Comparison of ENCODE assay signal across 8 cellular contexts in the genomic region with DNA sequence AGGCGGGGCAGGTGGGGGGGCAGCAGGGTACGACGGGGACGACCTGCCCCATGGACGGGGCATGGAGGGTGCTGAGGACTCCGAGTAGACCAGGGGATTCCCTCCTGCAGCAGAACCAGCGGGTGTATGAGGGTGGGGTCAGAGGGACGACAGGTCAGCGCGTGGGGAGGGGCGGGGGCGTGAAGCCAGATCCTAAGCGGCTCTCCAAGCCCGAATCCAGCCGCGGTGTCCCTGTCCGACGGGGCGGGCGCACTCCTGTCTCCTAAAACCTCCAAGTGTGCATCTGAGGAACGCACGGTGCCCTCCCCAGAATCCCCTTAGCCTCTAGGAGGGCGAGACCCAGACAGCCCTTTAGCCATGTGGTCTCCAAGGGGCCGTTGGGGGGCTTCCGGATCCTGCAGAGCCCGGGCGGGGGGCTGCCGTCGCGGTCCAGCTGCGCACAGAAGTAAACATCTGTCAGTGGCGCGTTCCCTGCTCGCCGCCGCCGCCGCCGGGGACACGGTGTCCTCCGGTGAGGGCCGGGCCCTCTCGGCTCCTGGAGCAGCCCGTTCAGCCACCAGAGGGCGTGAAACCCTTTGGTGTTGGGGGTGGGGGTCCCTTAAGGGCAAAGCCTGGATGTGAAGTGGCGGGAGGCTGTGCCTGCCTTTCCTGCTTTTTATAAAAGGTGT. TPM values are rescaled to one million over a fixed set of nuclear protein-coding genes. Genes with fewer than 3 reads are reported as not detected.
DNase-seq lines count a peak whose midpoint lies in the region; ATAC-seq, FAIRE-seq and TF ChIP-seq lines count a peak whose summit lies in the region.

No MANE protein-coding gene starts in this region.

- DNase-seq in Calu3 (peak; percentile 88), KBM-7 (peak; percentile 82), RKO (ENCODE audit: low spot score) (peak; percentile 74), left cardiac atrium (peak; percentile 77), small intestine (peak; percentile 79), NK-92 (lab: John Stamatoyannopoulos, UW; ENCODE audit: unreplicated experiment) (no peak), HCEC 1CT (no peak)
- peak in 3 of 4 experiments; percentile 32 to 70 (median 33) for DNase-seq in activated naive CD4-positive, alpha-beta T cell (lab: John Stamatoyannopoulos, UW)

- peak; percentile 46 to 58 for ATAC-seq in left cardiac atrium

- H3K4me1 ChIP-seq in small intestine (ENCODE audit: control insufficient read depth in 2 of 2, insufficient read depth in 1 of 2, low read depth in 1 of 2, low read length in 1 of 2): no peaks in the 10 kb centered on the region

- CTCF ChIA-PET in Calu3 (lab: Charles Lee): no interaction called here

- H3K27me3 Mint-ChIP-seq in Calu3 (ENCODE audit: unreplicated experiment): peaks cover 19% of the 10 kb centered on the region

- H3K4me3 ChIP-seq in small intestine (ENCODE audit: low read depth in 1 of 2, low read length in 2 of 2): peak overlapping the region in 1 of 2 donors; percentile 57

- FAIRE-seq in small intestine (lab: Jason Lieb, UNC): no peak

- H3K27me3 ChIP-seq in small intestine (ENCODE audit: control insufficient read depth in 2 of 2, insufficient read depth in 2 of 2, low read length in 2 of 2): peaks cover 0 to 3% of the 10 kb centered on the region in 2 donors

- peak overlapping the region in 1 of 2 donors; percentile 72 for H3K27ac ChIP-seq in small intestine (ENCODE audit: low read depth in 1 of 2, low read length in 1 of 2)

- H3K36me3 Mint-ChIP-seq in Calu3 (ENCODE audit: insufficient read depth, unreplicated experiment): peaks cover 16% of the 10 kb centered on the region

- 2 to 3% (median 3%) methylated on average over 43 to 46 of the region's 46 CpGs for WGBS in small intestine, 3 donors

- intact Hi-C loops in Calu3 (cut with micrococcal nuclease; ENCODE audit: unreplicated experiment): no loop called here
- intact Hi-C loops in left cardiac atrium (cut with DNase I): loop anchor here in 1 of 2 donors (2.0 to 10.0 kb wide), 2 partner anchors 89 to 169 kb away; partner anchors contain the start of gene RANBP3

- peak; percentile 77 for TF ChIP-seq CTCF in Calu3 (IDR thresholded peaks at IDR 0.05; ENCODE audit: unreplicated experiment)

- H3K36me3 ChIP-seq in small intestine (ENCODE audit: control insufficient read depth in 2 of 2, insufficient read depth in 2 of 2, low read length in 2 of 2): no peaks in the 10 kb centered on the region

- peak overlapping the region; percentile 65 for H3K4me3 Mint-ChIP-seq in Calu3 (ENCODE audit: low read depth, unreplicated experiment)

- H3K9me3 Mint-ChIP-seq in Calu3 (ENCODE audit: low read depth, unreplicated experiment): no peaks in the 10 kb centered on the region

- H3K27ac Mint-ChIP-seq in Calu3 (ENCODE audit: unreplicated experiment): no peak overlapping the region

- in situ Hi-C loops in KBM-7 (cut with MboI; ENCODE audit: low pct_unique_long_range_greater_than_20kb, low sequenced_read_pairs): loop anchor here (10.0 kb wide), 1 partner anchor 89 kb away; no protein-coding TSS in a partner anchor

- BruUV-seq in Calu3 (replicated peaks; lab: Mats Ljungman, UMichigan): no TSS peak

- H3K9me3 ChIP-seq in small intestine (ENCODE audit: control insufficient read depth, low read depth): no peaks in the 10 kb centered on the region

- no peaks in the 10 kb centered on the region for H3K4me1 Mint-ChIP-seq in Calu3 (ENCODE audit: low read depth, unreplicated experiment)

RNA-seq across cellular contexts. Expression of gene NRTN, which starts 0.7 kb away (rescaled TPM):
- total RNA-seq in Calu3 (2022) (3.9 and 5.4 TPM in 2 replicates), left cardiac atrium (10 to 100 TPM; 28.7 to 29.6 TPM)
- 1 to 10 TPM in 2 of 3 donors, not detected in 1; 2.9 to 3.0 TPM for polyA plus RNA-seq in small intestine

RNA-seq across cellular contexts. Expression of gene DUS3L, which starts 14.6 kb away (rescaled TPM):
- total RNA-seq in Calu3 (2022) (33.2 and 35.5 TPM in 2 replicates), left cardiac atrium (10 to 100 TPM; 15.3 to 28.2 TPM)
- polyA plus RNA-seq in small intestine: 10 to 100 TPM; 41.2 to 43.8 (median 42.6) TPM

RNA-seq across cellular contexts. Expression of gene PRR22, which starts 21.1 kb away (rescaled TPM):
- total RNA-seq in Calu3 (2022): 6.3 TPM in 2 replicates
- total RNA-seq in left cardiac atrium: 1 to 10 TPM in 1 of 2 donors, under 1 TPM in 1; 0.47 to 1.7 TPM
- 1 to 10 TPM; 9.0 to 9.7 (median 9.4) TPM for polyA plus RNA-seq in small intestine

RNA-seq across cellular contexts. Expression of gene FUT6, which starts 33.9 kb away (rescaled TPM):
- 1.8 and 2.8 TPM in 2 replicates for total RNA-seq in Calu3 (2022)
- not detected for total RNA-seq in left cardiac atrium
- 10 to 100 TPM; 22.4 to 34.6 (median 23.9) TPM for polyA plus RNA-seq in small intestine

RNA-seq across cellular contexts. Expression of gene FUT3, which starts 45.6 kb away (rescaled TPM):
- total RNA-seq in Calu3 (2022) (15.6 and 18.6 TPM in 2 replicates), left cardiac atrium (not detected)
- polyA plus RNA-seq in small intestine: 100 to 1,000 TPM in 1 of 3 donors, 10 to 100 TPM in 2; 47.0 to 114 (median 50.1) TPM

Comparison
In these comparisons a context has a peak if more than half of its experiments do, and no peak if none do; other contexts are left out.
1. DNase-seq: peak in Calu3 (single experiment), KBM-7 (single experiment), RKO (single experiment), activated naive CD4-positive, alpha-beta T cell (3 of 4), left cardiac atrium (single experiment) and small intestine (single experiment); none in NK-92 (single experiment) and HCEC 1CT (single experiment).